In genomic region chr22:33837806-33838205, GRCh38 we compare ENCODE assay signal across 17 cellular contexts.
DNase-seq lines count a peak whose midpoint lies in the region; ATAC-seq, FAIRE-seq and TF ChIP-seq lines count a peak whose summit lies in the region.
"Had no signal": no experiment of that assay in that cellular context is flagged by ENCODE, and none has a peak within 500 bp of the region (broad histone marks: within the 10 kb centered on the region; RNA-seq: fewer than 3 reads in every experiment).

No MANE protein-coding gene starts in this region.

- H3K9me2 ChIP-seq in GM23338 (ENCODE audit: insufficient read depth) (no peaks in the 10 kb centered on the region), SK-N-SH (no peaks in the 10 kb centered on the region)

- TF ChIP-seq RAD21 in SK-N-SH (IDR thresholded peaks at IDR 0.05; ENCODE audit: low read length) = no peak

- no peak overlapping the region for H3K4me3 Mint-ChIP-seq in GM23338
- H3K4me3 Mint-ChIP-seq: CD8-positive, alpha-beta memory T cell had no signal

- H3K27me3 Mint-ChIP-seq in GM23338 (ENCODE audit: insufficient read depth, low read depth, poor library complexity) = peaks cover 2% of the 10 kb centered on the region

- peak in 1 of 2 experiments; percentile 76; a peak in 2 of 4 replicates for TF ChIP-seq EP300 in SK-N-SH (IDR thresholded peaks at IDR 0.05; ENCODE audit: borderline replicate concordance in 1 of 2, low read depth in 1 of 2, low read length in 1 of 2)

- no peak for DNase-seq in GM23338 (ENCODE audit: low spot score)
- peak; percentile 27 for DNase-seq in SK-N-SH
- peak; percentile 17 for DNase-seq in fibroblast of the aortic adventitia (ENCODE audit: low read depth)
- no peak for DNase-seq in omental fat pad (ENCODE audit: low spot score)
- no peak for DNase-seq in H54 (ENCODE audit: insufficient read length, low spot score)
- DNase-seq in breast epithelium (ENCODE audit: low spot score in 2 of 2) = no peak
- no peak for DNase-seq in colonic mucosa
- DNase-seq in coronary artery (ENCODE audit: low spot score) = no peak
- DNase-seq: AML-193; Caco-2; CD8-positive, alpha-beta memory T cell; DND-41; GDM1 had no signal

- no peaks in the 10 kb centered on the region for H3K9me3 Mint-ChIP-seq in GM23338
- H3K9me3 Mint-ChIP-seq: CD8-positive, alpha-beta memory T cell had no signal

- H3F3A ChIP-seq in GM23338 (replicated peaks; ENCODE audit: low read depth) (0 out of 2 replicates have a peak, but pooled peaks cover 5% of the 10 kb centered on the region), SK-N-SH (replicated peaks; ENCODE audit: insufficient read depth) (no peaks in the 10 kb centered on the region)

- H3K27ac ChIP-seq in GM23338 (ENCODE audit: low read depth) (0 out of 2 replicates have a peak overlapping the region, but pooled peaks have one; percentile 42), SK-N-SH (ENCODE audit: low read depth in 2 of 2, low read length in 1 of 2) (no peak overlapping the region), breast epithelium (no peak overlapping the region), colonic mucosa (no peak overlapping the region), coronary artery (no peak overlapping the region)
- H3K27ac ChIP-seq: 22Rv1, BLaER1 had no signal

- H3K4me2 ChIP-seq in GM23338 = peak overlapping the region; percentile 29; the same call in 1 of the 2 replicates
- no peak overlapping the region for H3K4me2 ChIP-seq in SK-N-SH
- H3K4me2 ChIP-seq: BLaER1 had no signal

- H2AFZ ChIP-seq in GM23338 = no peak overlapping the region
- no peak overlapping the region for H2AFZ ChIP-seq in SK-N-SH (ENCODE audit: low read depth)

- H3K9me3 ChIP-seq in SK-N-SH (no peaks in the 10 kb centered on the region), breast epithelium (no peaks in the 10 kb centered on the region), colonic mucosa (no peaks in the 10 kb centered on the region)
- H3K9me3 ChIP-seq: BLaER1, Caco-2 had no signal

- POLR2A ChIA-PET in SK-N-SH (lab: Yijun Ruan, JAX) = interaction anchor here (1.3 kb wide), 1 partner anchor 16 kb away, joined by 4 read pairs; no protein-coding TSS in a partner anchor

- CTCF ChIA-PET in SK-N-SH (lab: Yijun Ruan, JAX) = interaction anchor here (0.8 kb wide), 1 partner anchor 31 kb away, joined by 3 read pairs; no protein-coding TSS in a partner anchor

- H3K4me1 ChIP-seq in GM23338 (ENCODE audit: insufficient read depth) = peaks cover 90% of the 10 kb centered on the region
- peaks cover 0 to 9% of the 10 kb centered on the region in 2 experiments; a peak in 2 of 4 replicates for H3K4me1 ChIP-seq in SK-N-SH (ENCODE audit: control insufficient read depth in 1 of 2, insufficient read depth in 2 of 2, low read depth in 1 of 2, low read length in 1 of 2)
- no peaks in the 10 kb centered on the region for H3K4me1 ChIP-seq in breast epithelium
- H3K4me1 ChIP-seq in colonic mucosa = peaks cover 11% of the 10 kb centered on the region
- H3K4me1 ChIP-seq: Caco-2 had no signal

- peaks cover 86% of the 10 kb centered on the region for H3K4me1 Mint-ChIP-seq in GM23338
- H3K4me1 Mint-ChIP-seq: CD8-positive, alpha-beta memory T cell had no signal

- H3K9ac ChIP-seq in SK-N-SH (no peak overlapping the region), colonic mucosa (ENCODE audit: low read depth in 2 of 2, low read length in 2 of 2) (no peak overlapping the region)
- H3K9ac ChIP-seq: BLaER1 had no signal

- WGBS in SK-N-SH (ENCODE audit: low lambda C conversion rate) = 15% methylated on average over 4 of the region's 4 CpGs

- H3K36me3 ChIP-seq in GM23338 (ENCODE audit: insufficient read depth) = no peaks in the 10 kb centered on the region
- H3K36me3 ChIP-seq in SK-N-SH (replicated peaks in 1 of 2; ENCODE audit: control insufficient read depth in 1 of 2, insufficient read depth in 2 of 2, low read length in 1 of 2) = no peaks in the 10 kb centered on the region
- no peaks in the 10 kb centered on the region for H3K36me3 ChIP-seq in breast epithelium
- H3K36me3 ChIP-seq in colonic mucosa = no peaks in the 10 kb centered on the region
- H3K36me3 ChIP-seq: BLaER1 had no signal

- H3K4me3 ChIP-seq in GM23338 = no peak overlapping the region
- H3K4me3 ChIP-seq in SK-N-SH (ENCODE audit: low read depth in 2 of 2, low read length in 1 of 2) = no peak overlapping the region
- no peak overlapping the region for H3K4me3 ChIP-seq in fibroblast of the aortic adventitia (ENCODE audit: low read depth, low read length)
- H3K4me3 ChIP-seq in breast epithelium = no peak overlapping the region
- H3K4me3 ChIP-seq in colonic mucosa = no peak overlapping the region
- H3K4me3 ChIP-seq in coronary artery = no peak overlapping the region
- H3K4me3 ChIP-seq: BLaER1 had no signal

- ATAC-seq in GM23338 (no peak), omental fat pad (ENCODE audit: low FRiP score) (peak; percentile 72)

- no peak for TF ChIP-seq CTCF in GM23338 (conservative IDR thresholded peaks at IDR 0.05; ENCODE audit: low read depth in 2 of 2)
- TF ChIP-seq CTCF in SK-N-SH (IDR thresholded peaks at IDR 0.05) = no peak
- TF ChIP-seq CTCF in fibroblast of the aortic adventitia (IDR thresholded peaks at IDR 0.05; ENCODE audit: insufficient read depth, low read length) = no peak
- no peak for TF ChIP-seq CTCF in omental fat pad (IDR thresholded peaks at IDR 0.05)
- no peak for TF ChIP-seq CTCF in breast epithelium (IDR thresholded peaks at IDR 0.05)
- TF ChIP-seq CTCF in colonic mucosa (IDR thresholded peaks at IDR 0.05) = no peak
- TF ChIP-seq CTCF in coronary artery (IDR thresholded peaks at IDR 0.05) = no peak

- TF ChIP-seq POLR2A in H54 (IDR thresholded peaks at IDR 0.05; ENCODE audit: low read depth, low read length) (no peak), breast epithelium (IDR thresholded peaks at IDR 0.05) (no peak)

- 0 out of 2 replicates have a peak overlapping the region, but pooled peaks have one; percentile 10 for H3K27ac Mint-ChIP-seq in GM23338
- H3K27ac Mint-ChIP-seq: CD8-positive, alpha-beta memory T cell had no signal

- H3K36me3 Mint-ChIP-seq in GM23338 (ENCODE audit: low read depth) = no peaks in the 10 kb centered on the region
- H3K36me3 Mint-ChIP-seq: CD8-positive, alpha-beta memory T cell had no signal

- FAIRE-seq in H54 (lab: Jason Lieb, UNC) = no peak
- FAIRE-seq: GM12892, GM19239 had no signal

- H3K79me2 ChIP-seq in GM23338 (replicated peaks; ENCODE audit: insufficient read depth) (peaks cover 100% of the 10 kb centered on the region), SK-N-SH (ENCODE audit: insufficient read depth) (no peaks in the 10 kb centered on the region)

- intact Hi-C loops in breast epithelium (cut with DNase I; ENCODE audit: low total_unique reads) (no loop called here), colonic mucosa (cut with DNase I) (no loop called here)

- peaks cover 15% of the 10 kb centered on the region; the same call in 1 of the 2 replicates for H4K20me1 ChIP-seq in GM23338 (replicated peaks; ENCODE audit: insufficient read depth)
- H4K20me1 ChIP-seq in SK-N-SH (ENCODE audit: insufficient read depth) = no peaks in the 10 kb centered on the region
- H4K20me1 ChIP-seq: BLaER1 had no signal

- H3K27me3 ChIP-seq in GM23338 (ENCODE audit: insufficient read depth) (no peaks in the 10 kb centered on the region), SK-N-SH (ENCODE audit: insufficient read depth) (no peaks in the 10 kb centered on the region), breast epithelium (no peaks in the 10 kb centered on the region), colonic mucosa (no peaks in the 10 kb centered on the region)
- H3K27me3 ChIP-seq: BLaER1 had no signal

TF ChIP-seq in GM23338, 12 proteins besides CTCF, POLR2A, EP300 and RAD21 (continues in another document):
- no peak for TF ChIP-seq CREB1 (CRISPR knock-in tag; IDR thresholded peaks at IDR 0.05; ENCODE audit: low read depth)

TF ChIP-seq in SK-N-SH, 30 proteins besides CTCF, POLR2A, EP300 and RAD21:
- TF ChIP-seq MXI1 (IDR thresholded peaks at IDR 0.05; ENCODE audit: low read depth, low read length) (peak; percentile 49; the same call in 1 of the 2 replicates), RFX5 (IDR thresholded peaks at IDR 0.05; ENCODE audit: low read length) (no peak), FOXJ3 (CRISPR knock-in tag; IDR thresholded peaks at IDR 0.05) (peak; percentile 62; the same call in 1 of the 2 replicates), FOSL2 (IDR thresholded peaks at IDR 0.05; ENCODE audit: borderline replicate concordance, low read depth) (no peak), GATA2 (CRISPR knock-in tag; IDR thresholded peaks at IDR 0.05) (peak; percentile 75), RCOR1 (IDR thresholded peaks at IDR 0.05; ENCODE audit: low read length) (peak; percentile 91), POLR2AphosphoS5 (IDR thresholded peaks at IDR 0.05; ENCODE audit: low read depth, low read length) (no peak)

Comparison
In these comparisons a context has a peak if more than half of its experiments do, and no peak if none do; other contexts are left out.
1. DNase-seq: peak in SK-N-SH (single experiment) and fibroblast of the aortic adventitia (single experiment); none in GM23338 (single experiment), omental fat pad (single experiment), H54 (single experiment), breast epithelium (0 of 2), colonic mucosa (single experiment) and coronary artery (single experiment).